ENCODE assay signal across 2 cellular contexts in the genomic region with DNA sequence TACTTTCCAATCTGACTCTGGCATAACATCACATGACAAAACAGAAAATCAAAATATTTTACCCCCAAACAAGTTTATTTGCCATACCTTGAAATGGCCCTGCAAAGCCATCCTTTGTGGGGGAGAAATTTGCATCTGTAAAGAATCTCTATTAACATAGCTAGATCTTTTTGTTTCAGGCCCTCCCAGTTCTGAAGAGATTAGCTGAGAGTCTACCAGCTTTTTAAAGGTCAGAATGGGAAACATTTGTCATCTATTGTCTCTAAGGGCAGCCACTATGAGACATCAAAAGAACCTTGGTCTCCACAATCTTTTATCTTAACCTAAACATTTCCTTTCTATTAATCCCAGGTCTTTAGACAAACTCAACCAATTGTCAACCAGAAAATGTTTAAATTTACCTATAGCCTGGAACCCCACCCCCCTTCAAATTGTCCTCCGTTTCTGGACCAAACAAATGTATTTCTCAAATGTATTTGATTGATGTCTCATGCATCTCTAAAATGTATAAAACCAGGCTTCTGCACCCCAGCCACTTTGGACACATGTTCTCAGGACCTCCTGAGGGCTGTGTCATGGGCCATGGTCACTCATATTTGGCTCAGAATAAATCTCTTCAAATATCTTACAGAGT. TPM values are rescaled to one million over a fixed set of nuclear protein-coding genes. Genes with fewer than 3 reads are reported as not detected.
"Had no signal": no experiment of that assay in that cellular context is flagged by ENCODE, and none has a peak within 500 bp of the region (broad histone marks: within the 10 kb centered on the region; RNA-seq: fewer than 3 reads in every experiment).

No MANE protein-coding gene starts in this region.

RNA-seq across cellular contexts. Expression of gene RNF112, which starts 48.1 kb away (rescaled TPM):
- total RNA-seq: LHCN-M2, SK-MEL-5 had no signal
